ENCODE assay signal across 25 cellular contexts in the genomic region with DNA sequence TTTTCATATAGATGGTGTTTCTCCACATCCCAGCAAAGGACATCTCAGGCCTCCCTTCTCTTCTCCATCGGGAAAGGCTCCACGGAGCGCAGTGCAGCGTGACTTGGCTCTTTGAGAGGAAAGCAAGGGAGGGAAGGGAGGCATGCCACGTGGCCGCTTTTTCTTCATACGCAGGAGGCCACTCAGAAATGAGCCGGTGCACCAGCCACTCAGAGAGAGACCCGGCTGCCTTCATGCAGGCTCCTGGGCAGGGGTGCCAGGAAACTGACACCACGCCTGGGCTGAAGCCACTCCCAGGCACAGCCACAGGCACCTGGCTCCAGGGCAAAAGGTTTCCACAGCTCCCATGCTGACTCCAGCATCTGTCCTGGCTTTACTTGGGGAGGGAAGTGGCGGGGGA. TPM values are rescaled to one million over a fixed set of nuclear protein-coding genes. Genes with fewer than 3 reads are reported as not detected.
A peak's percentile ranks its signal among the peaks of the same experiment; 100 is the strongest.
DNase-seq lines count a peak whose midpoint lies in the region; ATAC-seq and TF ChIP-seq lines count a peak whose summit lies in the region.
"Had no signal": no experiment of that assay in that cellular context is flagged by ENCODE, and none has a peak within 500 bp of the region (broad histone marks: within the 10 kb centered on the region; RNA-seq: fewer than 3 reads in every experiment).

No MANE protein-coding gene starts in this region.

- TF ChIP-seq POLR2A in gastrocnemius medialis (IDR thresholded peaks at IDR 0.05) = no peak

- no peak overlapping the region for H3K4me2 ChIP-seq in neural progenitor cell

- in situ Hi-C loops in gastrocnemius medialis (cut with MboI; ENCODE audit: low sequenced_read_pairs in 4 of 4) = loop anchor here in 1 of 4 donors (10.0 to 25.0 kb wide), 2 partner anchors 381 to 523 kb away; no protein-coding TSS in a partner anchor

- ATAC-seq in gastrocnemius medialis = peak; percentile 74 to 88
- ATAC-seq: CD8-positive, alpha-beta T cell had no signal

- H3K4me1 Mint-ChIP-seq in neural progenitor cell = peaks cover 13% of the 10 kb centered on the region
- peaks cover 9 to 17% (median 13%) of the 10 kb centered on the region in 4 donors for H3K4me1 Mint-ChIP-seq in CD4-positive, alpha-beta memory T cell
- H3K4me1 Mint-ChIP-seq: IgD-negative memory B cell had no signal

- no peaks in the 10 kb centered on the region for H3K27me3 ChIP-seq in neural progenitor cell
- H3K27me3 ChIP-seq in gastrocnemius medialis = no peaks in the 10 kb centered on the region
- no peaks in the 10 kb centered on the region for H3K27me3 ChIP-seq in CD4-positive, alpha-beta memory T cell (ENCODE audit: insufficient read depth, low read length)
- H3K27me3 ChIP-seq: BLaER1 treated with 17β-estradiol and CSF1 and Interleukin-3, amounts not matched to agents 10 nM and 100 nM had no signal

- DNase-seq in DMS 273 (lab: John Stamatoyannopoulos, UW; ENCODE audit: unreplicated experiment) = peak; percentile 26
- no peak for DNase-seq in DMS 273 treated with DMSO at 0.1 percent for 48 hours (lab: John Stamatoyannopoulos, UW)
- peak; percentile 89 for DNase-seq in NCI-H69 (lab: John Stamatoyannopoulos, UW)
- no peak for DNase-seq in neural progenitor cell (ENCODE audit: low spot score)
- DNase-seq in gastrocnemius medialis = peak; percentile 48 to 74
- no peak for DNase-seq in NCI-H82 treated with DMSO at 0.1 percent for 48 hours (lab: John Stamatoyannopoulos, UW; ENCODE audit: unreplicated experiment)
- DNase-seq in CD4-positive, alpha-beta memory T cell = no peak
- no peak for DNase-seq in effector CD8-positive, alpha-beta T cell (lab: John Stamatoyannopoulos, UW)
- DNase-seq: ACHN; CD8-positive, alpha-beta T cell; GDM1; MV-4-11; NCI-H1105 treated with DMSO at 0.1 percent for 48 hours; NCI-H1694; NCI-H2227 treated with DMSO at 0.1 percent for 48 hours; NCI-H510A; NCI-H748 treated with DMSO at 0.1 percent for 48 hours; OCI-M1; Right ventricle myocardium superior had no signal

- H3K36me3 Mint-ChIP-seq in neural progenitor cell = no peaks in the 10 kb centered on the region
- H3K36me3 Mint-ChIP-seq in CD4-positive, alpha-beta memory T cell = no peaks in the 10 kb centered on the region
- H3K36me3 Mint-ChIP-seq: CD8-positive, alpha-beta T cell had no signal

- H3K9ac ChIP-seq in neural progenitor cell = no peak overlapping the region
- H3K9ac ChIP-seq: BLaER1 treated with 17β-estradiol and CSF1 and Interleukin-3, amounts not matched to agents 10 nM and 100 nM had no signal

- H3K27ac ChIP-seq in neural progenitor cell (no peak overlapping the region), gastrocnemius medialis (peak overlapping the region in 1 of 4 donors; percentile 45)
- no peak overlapping the region for H3K27ac ChIP-seq in CD4-positive, alpha-beta memory T cell (ENCODE audit: low read depth, low read length)
- H3K27ac ChIP-seq: 22Rv1; BLaER1 treated with 17β-estradiol and CSF1 and Interleukin-3, amounts not matched to agents 10 nM and 100 nM had no signal

- H3K36me3 ChIP-seq in neural progenitor cell (no peaks in the 10 kb centered on the region), gastrocnemius medialis (no peaks in the 10 kb centered on the region)
- no peaks in the 10 kb centered on the region for H3K36me3 ChIP-seq in CD4-positive, alpha-beta memory T cell (ENCODE audit: insufficient read depth, low read length)
- H3K36me3 ChIP-seq: BLaER1 treated with 17β-estradiol and CSF1 and Interleukin-3, amounts not matched to agents 10 nM and 100 nM had no signal

- H3K27ac Mint-ChIP-seq in neural progenitor cell = no peak overlapping the region
- H3K27ac Mint-ChIP-seq in CD4-positive, alpha-beta memory T cell = no peak overlapping the region
- H3K27ac Mint-ChIP-seq: CD8-positive, alpha-beta T cell had no signal

- peaks cover 11% of the 10 kb centered on the region for H3K27me3 Mint-ChIP-seq in neural progenitor cell (ENCODE audit: insufficient read depth, low read depth)
- H3K27me3 Mint-ChIP-seq in CD4-positive, alpha-beta memory T cell = peaks cover 0 to 3% of the 10 kb centered on the region in 2 donors

- no peaks in the 10 kb centered on the region for H4K20me1 ChIP-seq in neural progenitor cell (ENCODE audit: low read depth)
- H4K20me1 ChIP-seq: BLaER1 treated with 17β-estradiol and CSF1 and Interleukin-3, amounts not matched to agents 10 nM and 100 nM had no signal

- intact Hi-C loops in gastrocnemius medialis (cut with DNase I; ENCODE audit: low total_unique reads) = no loop called here
- intact Hi-C loops in CD4-positive, alpha-beta memory T cell (cut with micrococcal nuclease) = no loop called here

- H3K4me3 ChIP-seq in neural progenitor cell (no peak overlapping the region), gastrocnemius medialis (no peak overlapping the region)
- no peak overlapping the region for H3K4me3 ChIP-seq in CD4-positive, alpha-beta memory T cell (ENCODE audit: low read length in 2 of 2)
- H3K4me3 ChIP-seq: BLaER1 treated with 17β-estradiol and CSF1 and Interleukin-3, amounts not matched to agents 10 nM and 100 nM had no signal

- no peaks in the 10 kb centered on the region for H3F3A ChIP-seq in neural progenitor cell (ENCODE audit: low read depth)

- H3K79me2 ChIP-seq in neural progenitor cell (ENCODE audit: low read depth) = no peaks in the 10 kb centered on the region

- H2AFZ ChIP-seq in neural progenitor cell (replicated peaks) = peak overlapping the region; percentile 34

- H3K9me3 Mint-ChIP-seq in neural progenitor cell = peaks cover 4% of the 10 kb centered on the region
- no peaks in the 10 kb centered on the region for H3K9me3 Mint-ChIP-seq in CD4-positive, alpha-beta memory T cell
- H3K9me3 Mint-ChIP-seq: CD8-positive, alpha-beta T cell had no signal

- H3K4me1 ChIP-seq in neural progenitor cell = no peaks in the 10 kb centered on the region
- peaks cover 5 to 7% of the 10 kb centered on the region in 2 donors for H3K4me1 ChIP-seq in gastrocnemius medialis
- H3K4me1 ChIP-seq in CD4-positive, alpha-beta memory T cell (ENCODE audit: insufficient read depth, low read length) = peaks cover 13% of the 10 kb centered on the region

- CTCF ChIA-PET in CD4-positive, alpha-beta memory T cell (lab: Charles Lee; ENCODE audit: partially characterized antibody) = interaction anchor here (1.2 to 2.8 kb wide), 2 partner anchors 10 to 495 kb away, joined by 3 to 13 read pairs; a partner anchor contains a TSS

- H3K9me3 ChIP-seq in neural progenitor cell (ENCODE audit: low read depth) (no peaks in the 10 kb centered on the region), gastrocnemius medialis (no peaks in the 10 kb centered on the region)
- H3K9me3 ChIP-seq in CD4-positive, alpha-beta memory T cell (ENCODE audit: control insufficient read depth in 1 of 2, low read length in 2 of 2) = no peaks in the 10 kb centered on the region

- TF ChIP-seq CTCF in neural progenitor cell (IDR thresholded peaks at IDR 0.05) (no peak), gastrocnemius medialis (IDR thresholded peaks at IDR 0.05 in 4 of 5, conservative IDR thresholded peaks at IDR 0.05 in 1 of 5) (no peak)

- H3K4me3 Mint-ChIP-seq in neural progenitor cell = no peak overlapping the region
- no peak overlapping the region for H3K4me3 Mint-ChIP-seq in CD4-positive, alpha-beta memory T cell
- H3K4me3 Mint-ChIP-seq: CD8-positive, alpha-beta T cell; IgD-negative memory B cell had no signal

- POLR2A ChIA-PET in CD4-positive, alpha-beta memory T cell (lab: Charles Lee; ENCODE audit: partially characterized antibody) = no interaction called here

RNA-seq across cellular contexts. Expression of gene LOXHD1, which starts 11.1 kb away (rescaled TPM):
- total RNA-seq in neural progenitor cell (ENCODE audit: low replicate concordance) = not detected in 2 replicates
- under 1 TPM in 1 of 4 donors, not detected in 3; 0.41 TPM for total RNA-seq in gastrocnemius medialis
- total RNA-seq in CD4-positive, alpha-beta memory T cell = not detected
- polyA plus RNA-seq in CD4-positive, alpha-beta memory T cell = not detected
- total RNA-seq: Daoy, M059J, SK-MEL-5 had no signal
- polyA plus RNA-seq: IgD-negative memory B cell had no signal

Comparison
In these comparisons a context has a peak if more than half of its experiments do, and no peak if none do; other contexts are left out.
1. DNase-seq: peak in DMS 273 (single experiment), NCI-H69 (single experiment) and gastrocnemius medialis (2 of 2); none in DMS 273 treated with DMSO at 0.1 percent for 48 hours (single experiment), neural progenitor cell (single experiment), NCI-H82 treated with DMSO at 0.1 percent for 48 hours (single experiment), CD4-positive, alpha-beta memory T cell (0 of 5) and effector CD8-positive, alpha-beta T cell (single experiment).